ENCODE assay signal across 8 cellular contexts in the genomic region with DNA sequence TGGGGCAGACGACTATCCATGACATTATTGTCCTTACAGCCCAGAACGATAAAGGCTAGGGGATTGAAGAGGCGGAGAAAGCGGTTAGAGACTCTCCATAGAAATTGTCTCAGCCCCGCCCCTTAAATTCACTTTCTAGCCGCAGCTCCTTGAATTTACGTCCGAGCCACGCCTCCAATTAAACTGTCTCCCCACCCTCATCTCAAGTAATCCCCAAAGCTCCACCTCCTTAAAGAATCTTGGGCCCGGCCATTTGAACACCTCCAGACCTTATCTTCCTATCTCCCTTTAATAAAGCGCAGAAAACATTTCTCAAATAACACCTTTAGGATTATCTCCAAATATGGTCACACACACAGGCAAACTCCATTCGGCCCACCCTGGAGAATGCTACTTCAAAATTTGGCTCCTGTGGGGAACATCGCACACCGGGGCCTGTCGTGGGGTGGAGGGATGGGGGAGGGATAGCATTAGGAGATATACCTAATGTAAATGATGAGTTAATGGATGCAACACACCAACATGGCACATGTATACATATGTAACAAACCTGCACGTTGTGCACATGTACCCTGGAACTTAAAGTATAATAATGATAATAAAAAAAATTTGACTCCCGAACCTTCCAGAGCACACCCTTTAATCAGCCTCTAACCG.
DNase-seq lines count a peak whose midpoint lies in the region; ATAC-seq and TF ChIP-seq lines count a peak whose summit lies in the region.

No MANE protein-coding gene starts in this region.

- H3K27me3 Mint-ChIP-seq in activated naive CD8-positive, alpha-beta T cell, result no peaks in the 10 kb centered on the region

- peak overlapping the region; percentile 91 for H3K4me3 Mint-ChIP-seq in activated naive CD8-positive, alpha-beta T cell

- no peaks in the 10 kb centered on the region for H3K36me3 Mint-ChIP-seq in activated naive CD8-positive, alpha-beta T cell

- peak overlapping the region; percentile 80 for H3K27ac ChIP-seq in C4-2B

- peak; percentile 5 for ATAC-seq in GM21447 (IDR thresholded peaks at IDR 0.05; ENCODE audit: unreplicated experiment)
- ATAC-seq in GM19324 (IDR thresholded peaks at IDR 0.05; ENCODE audit: low FRiP score, unreplicated experiment), result no peak
- no peak for ATAC-seq in HG03439 (IDR thresholded peaks at IDR 0.05; ENCODE audit: unreplicated experiment)

- peaks cover 16% of the 10 kb centered on the region for H3K4me1 Mint-ChIP-seq in activated naive CD8-positive, alpha-beta T cell (ENCODE audit: low read depth)

- H3K27ac Mint-ChIP-seq in activated naive CD8-positive, alpha-beta T cell, result peak overlapping the region; percentile 93

- DNase-seq in NCI-H446 treated with DMSO at 0.1 percent for 48 hours (lab: John Stamatoyannopoulos, UW) (peak; percentile 2), head of caudate nucleus (peak in 24 of 42 donors; percentile 6 to 71 (median 37)), pons (ENCODE audit: low spot score) (peak; percentile 44)

- intact Hi-C loops in head of caudate nucleus (cut with DNase I), result no loop called here

- no peaks in the 10 kb centered on the region for H3K9me3 Mint-ChIP-seq in activated naive CD8-positive, alpha-beta T cell (ENCODE audit: low read depth)

- no peak for TF ChIP-seq CTCF in C4-2B (conservative IDR thresholded peaks at IDR 0.05)
